25 cellular contexts compared by ENCODE assay signal in genomic region chr10:79019441-79019840, GRCh38. TPM values are rescaled to one million over a fixed set of nuclear protein-coding genes. Genes with fewer than 3 reads are reported as not detected.
DNase-seq lines count a peak whose midpoint lies in the region; ATAC-seq, FAIRE-seq and TF ChIP-seq lines count a peak whose summit lies in the region.
"Had no signal": no experiment of that assay in that cellular context is flagged by ENCODE, and none has a peak within 500 bp of the region (broad histone marks: within the 10 kb centered on the region; RNA-seq: fewer than 3 reads in every experiment).

No MANE protein-coding gene starts in this region.

- no peak overlapping the region for H3K4me3 ChIP-seq in heart right ventricle
- H3K4me3 ChIP-seq in esophagus (ENCODE audit: low read depth in 1 of 2, low read length in 2 of 2) = no peak overlapping the region
- no peak overlapping the region for H3K4me3 ChIP-seq in psoas muscle
- H3K4me3 ChIP-seq in aorta (ENCODE audit: low read length in 2 of 2) = no peak overlapping the region
- no peak overlapping the region for H3K4me3 ChIP-seq in small intestine (ENCODE audit: low read depth in 1 of 2, low read length in 2 of 2)
- H3K4me3 ChIP-seq: A549, body of pancreas had no signal

- H3K27ac ChIP-seq in heart right ventricle (peak overlapping the region in 3 of 10 donors; percentile 7 to 56 (median 32)), esophagus (ENCODE audit: low read depth in 2 of 2, low read length in 1 of 2) (peak overlapping the region; percentile 80 to 97), psoas muscle (peak overlapping the region; percentile 85), aorta (ENCODE audit: low read depth in 1 of 2, low read length in 2 of 2) (no peak overlapping the region), small intestine (ENCODE audit: low read depth in 1 of 2, low read length in 1 of 2) (no peak overlapping the region)
- H3K27ac ChIP-seq: A549, body of pancreas had no signal

- no peak for FAIRE-seq in small intestine (lab: Jason Lieb, UNC)
- FAIRE-seq: A549, GM12891, urothelium cell line had no signal

- no peaks in the 10 kb centered on the region for H3K36me3 ChIP-seq in heart right ventricle
- no peaks in the 10 kb centered on the region for H3K36me3 ChIP-seq in esophagus (ENCODE audit: control insufficient read depth in 2 of 2, insufficient read depth in 2 of 2, low read length in 1 of 2)
- H3K36me3 ChIP-seq in psoas muscle (ENCODE audit: insufficient read depth in 1 of 2, low read depth in 1 of 2) = no peaks in the 10 kb centered on the region
- H3K36me3 ChIP-seq in aorta (ENCODE audit: control insufficient read depth in 1 of 2, insufficient read depth in 2 of 2, low read length in 1 of 2) = no peaks in the 10 kb centered on the region
- no peaks in the 10 kb centered on the region for H3K36me3 ChIP-seq in small intestine (ENCODE audit: control insufficient read depth in 2 of 2, insufficient read depth in 2 of 2, low read length in 2 of 2)

- H3K27me3 ChIP-seq in heart right ventricle = no peaks in the 10 kb centered on the region
- H3K27me3 ChIP-seq in esophagus (ENCODE audit: control insufficient read depth in 1 of 2, insufficient read depth in 2 of 2, low read length in 2 of 2) = no peaks in the 10 kb centered on the region
- H3K27me3 ChIP-seq in psoas muscle (ENCODE audit: insufficient read depth in 3 of 3, low read length in 2 of 3) = no peaks in the 10 kb centered on the region
- no peaks in the 10 kb centered on the region for H3K27me3 ChIP-seq in aorta (ENCODE audit: control insufficient read depth in 1 of 2, insufficient read depth in 2 of 2, low read length in 1 of 2)
- H3K27me3 ChIP-seq in small intestine (ENCODE audit: control insufficient read depth in 2 of 2, insufficient read depth in 2 of 2, low read length in 2 of 2) = no peaks in the 10 kb centered on the region
- H3K27me3 ChIP-seq: body of pancreas had no signal

- intact Hi-C loops in cardiac septum (cut with DNase I) = no loop called here
- intact Hi-C loops in heart right ventricle (cut with DNase I) = no loop called here
- intact Hi-C loops in psoas muscle (cut with DNase I) = no loop called here
- intact Hi-C loops in aorta (cut with DNase I) = no loop called here

- H3K9me3 ChIP-seq in heart right ventricle (peaks cover 0 to 8% (median 0%) of the 10 kb centered on the region in 11 donors), esophagus (ENCODE audit: control insufficient read depth in 2 of 2, insufficient read depth in 1 of 2, low read depth in 1 of 2, low read length in 1 of 2) (no peaks in the 10 kb centered on the region), psoas muscle (no peaks in the 10 kb centered on the region), aorta (ENCODE audit: control insufficient read depth, low read length) (no peaks in the 10 kb centered on the region), small intestine (ENCODE audit: control insufficient read depth, low read depth) (no peaks in the 10 kb centered on the region)
- H3K9me3 ChIP-seq: body of pancreas had no signal

- DNase-seq in cardiac septum (ENCODE audit: low spot score) (peak; percentile 43), heart right ventricle (no peak), psoas muscle (peak in 1 of 2 donors; percentile 34), aorta (peak; percentile 18 to 57), GM19240 (ENCODE audit: insufficient read length, low spot score) (no peak), small intestine (no peak)
- DNase-seq in activated CD4-positive, alpha-beta T cell treated with anti-CD3 and anti-CD28 coated beads, Interleukin-2, amount 50 U/mL, for 48 hours = no peak
- DNase-seq: activated CD4-positive, alpha-beta T cell treated with anti-CD3 and anti-CD28 coated beads for 36 hours; activated CD8-positive, alpha-beta memory T cell treated with anti-CD3 and anti-CD28 coated beads for 24 hours; body of pancreas; CD8-positive, alpha-beta T cell; effector memory CD4-positive, alpha-beta T cell; GOT3; Kasumi-1; naive thymus-derived CD8-positive, alpha-beta T cell; NCI-H1436 treated with DMSO at 0.1 percent for 48 hours; occipital lobe; RPMI8226; stimulated activated CD4-positive, alpha-beta T cell treated with anti-CD3 and anti-CD28 coated beads, Interleukin-12 subunit alpha, Interleukin-12 subunit beta, amount 100 ng/mL, for 4 hours; stimulated activated CD4-positive, alpha-beta T cell treated with anti-CD3 and anti-CD28 coated beads, Interleukin-4, amount 100 ng/mL, for 1 hour had no signal

- TF ChIP-seq CTCF in heart right ventricle (IDR thresholded peaks at IDR 0.05) (no peak), psoas muscle (IDR thresholded peaks at IDR 0.05) (no peak)

- 86 to 89% methylated on average over 5 of the region's 5 CpGs for WGBS in heart right ventricle, 2 donors
- 75 to 86% methylated on average over 5 of the region's 5 CpGs for WGBS in esophagus, 2 donors
- WGBS in psoas muscle, 3 donors = 89 to 90% (median 90%) methylated on average over 5 of the region's 5 CpGs
- WGBS in aorta, 2 donors = 94 to 95% methylated on average over 5 of the region's 5 CpGs
- 88 to 93% (median 90%) methylated on average over 5 of the region's 5 CpGs for WGBS in small intestine, 3 donors

- peaks cover 4 to 43% (median 17%) of the 10 kb centered on the region in 9 donors for H3K4me1 ChIP-seq in heart right ventricle
- H3K4me1 ChIP-seq in esophagus (ENCODE audit: control insufficient read depth in 2 of 2, insufficient read depth in 2 of 2, low read length in 1 of 2) = peaks cover 7 to 23% of the 10 kb centered on the region in 2 donors
- H3K4me1 ChIP-seq in psoas muscle = peaks cover 24% of the 10 kb centered on the region
- no peaks in the 10 kb centered on the region for H3K4me1 ChIP-seq in aorta (ENCODE audit: control insufficient read depth in 1 of 2, insufficient read depth in 2 of 2, low read length in 2 of 2)
- peaks cover 0 to 2% of the 10 kb centered on the region in 2 donors for H3K4me1 ChIP-seq in small intestine (ENCODE audit: control insufficient read depth in 2 of 2, insufficient read depth in 1 of 2, low read depth in 1 of 2, low read length in 1 of 2)
- H3K4me1 ChIP-seq: A549 had no signal

- ATAC-seq in heart right ventricle = no peak
- ATAC-seq in psoas muscle = no peak
- ATAC-seq in aorta (ENCODE audit: low FRiP score) = no peak
- ATAC-seq: A549; activated CD4-positive, alpha-beta T cell treated with anti-CD3 and anti-CD28 coated beads for 36 hours; body of pancreas; CD8-positive, alpha-beta T cell; naive thymus-derived CD8-positive, alpha-beta T cell; stimulated activated effector memory CD8-positive, alpha-beta T cell treated with anti-CD3 and anti-CD28 coated beads, Interleukin-12 subunit alpha, Interleukin-12 subunit beta, amount 100 ng/mL, for 72 hours had no signal

RNA-seq across cellular contexts. Expression of gene ZMIZ1, which starts 49.3 kb away (rescaled TPM):
- total RNA-seq in cardiac septum (40.7 TPM), heart right ventricle (10 to 100 TPM; 40.4 to 61.5 (median 50.8) TPM), psoas muscle (10 to 100 TPM; 30.0 to 37.6 (median 35.4) TPM), aorta (10 to 100 TPM; 48.5 to 84.1 TPM)
- polyA plus RNA-seq in heart right ventricle (10 to 100 TPM; 24.2 to 26.8 TPM), esophagus (10 to 100 TPM; 29.2 to 29.7 TPM), psoas muscle (10 to 100 TPM; 10.4 to 24.3 (median 22.0) TPM), aorta (1 to 10 TPM; 7.8 to 8.0 TPM), small intestine (10 to 100 TPM; 15.1 to 23.0 (median 16.8) TPM)

Comparison
In these comparisons a context has a peak if more than half of its experiments do, and no peak if none do; other contexts are left out.
1. DNase-seq: peak in cardiac septum (single experiment) and aorta (2 of 2); none in heart right ventricle (0 of 2), GM19240 (single experiment), small intestine (single experiment) and activated CD4-positive, alpha-beta T cell treated with anti-CD3 and anti-CD28 coated beads, Interleukin-2, amount 50 U/mL, for 48 hours (0 of 2).
2. H3K27ac ChIP-seq: peak in esophagus (2 of 2) and psoas muscle (single experiment); none in aorta (0 of 2) and small intestine (0 of 2).